In genomic region chr5:145619806-145620205, GRCh38 we compare ENCODE assay signal across 20 cellular contexts.
"Had no signal": no experiment of that assay in that cellular context is flagged by ENCODE, and none has a peak within 500 bp of the region (broad histone marks: within the 10 kb centered on the region; RNA-seq: fewer than 3 reads in every experiment).

No MANE protein-coding gene starts in this region.

- H3K36me3 ChIP-seq: breast epithelium, colonic mucosa, neutrophil, ovary, prostate gland, upper lobe of left lung had no signal

- H3K4me1 ChIP-seq: breast epithelium, colonic mucosa, prostate gland, upper lobe of left lung had no signal

- H3K9me3 ChIP-seq: colonic mucosa, neutrophil, prostate gland had no signal

- H3K27me3 ChIP-seq: breast epithelium, colonic mucosa, dorsolateral prefrontal cortex, hepatocyte, neutrophil, ovary, upper lobe of left lung had no signal

- H3K4me3 ChIP-seq: breast epithelium, colonic mucosa, dorsolateral prefrontal cortex, hepatocyte, ovary, prostate gland, upper lobe of left lung had no signal

- DNase-seq: activated CD4-positive, alpha-beta T cell treated with anti-CD3 and anti-CD28 coated beads for 36 hours; activated CD4-positive, alpha-beta T cell treated with anti-CD3 and anti-CD28 coated beads, Interleukin-2, amount 50 U/mL, for 4 hours; activated CD8-positive, alpha-beta memory T cell treated with anti-CD3 and anti-CD28 coated beads for 24 hours; activated CD8-positive, alpha-beta memory T cell treated with anti-CD3 and anti-CD28 coated beads, Interleukin-2, amount 50 U/mL, for 4 hours; activated naive CD4-positive, alpha-beta T cell; activated T-cell treated with anti-CD3 and anti-CD28 coated beads, Interleukin-2, amount 50 U/mL, for 24 hours; colonic mucosa; dorsolateral prefrontal cortex; effector memory CD8-positive, alpha-beta T cell; foreskin melanocyte; immature natural killer cell; ovary; stimulated activated CD4-positive, alpha-beta T cell treated with anti-CD3 and anti-CD28 coated beads, Interleukin-4, amount 100 ng/mL, for 24 hours; stimulated activated naive CD4-positive, alpha-beta T cell treated with Interleukin-2 at 50 U/mL for 16 hours; T1000; upper lobe of left lung had no signal
